In the genomic region with DNA sequence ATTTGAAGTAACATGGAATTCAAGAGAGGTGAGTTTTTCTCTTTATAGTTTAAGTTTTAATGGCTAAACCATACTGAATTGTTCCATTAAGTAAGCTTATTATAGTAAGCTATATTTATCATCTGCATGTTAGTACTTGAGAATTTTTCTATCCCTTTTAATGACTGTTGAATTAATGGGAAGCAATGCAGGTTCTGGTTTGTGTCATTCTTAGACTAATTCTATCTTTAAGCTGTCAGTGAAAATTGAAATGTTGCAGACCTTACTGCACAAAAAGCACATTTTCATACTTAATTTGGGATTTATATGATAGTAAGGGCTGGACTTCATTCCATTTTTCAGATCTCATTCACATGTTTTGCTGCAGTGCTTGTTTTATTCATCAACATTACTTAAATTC, we compare ENCODE assay signal across 15 cellular contexts.
"Had no signal": no experiment of that assay in that cellular context is flagged by ENCODE, and none has a peak within 500 bp of the region (broad histone marks: within the 10 kb centered on the region; RNA-seq: fewer than 3 reads in every experiment).

No MANE protein-coding gene starts in this region.

- H3K4me1 ChIP-seq: body of pancreas, colonic mucosa, esophagus muscularis mucosa, left lung, SJSA1, thyroid gland had no signal

- H3K4me3 ChIP-seq: body of pancreas, colonic mucosa, esophagus muscularis mucosa, left lung, mucosa of descending colon, SJSA1, thyroid gland had no signal

- ATAC-seq: body of pancreas, left lung, mucosa of descending colon, T-cell had no signal

- H3K27me3 ChIP-seq: body of pancreas, colonic mucosa, esophagus muscularis mucosa, left lung, SJSA1, thyroid gland had no signal

- DNase-seq: activated CD4-positive, CD25-positive, alpha-beta regulatory T cell treated with anti-CD3 and anti-CD28 coated beads, Interleukin-2, amount 50 U/mL, for 72 hours; amniotic stem cell; body of pancreas; central memory CD4-positive, alpha-beta T cell; colonic mucosa; hippocampal formation; left lung; mucosa of descending colon; natural killer cell; stimulated activated CD4-positive, alpha-beta T cell treated with anti-CD3 and anti-CD28 coated beads, Interleukin-12 subunit alpha, Interleukin-12 subunit beta, amount 100 ng/mL, for 4 hours; stimulated activated CD4-positive, alpha-beta T cell treated with anti-CD3 and anti-CD28 coated beads, Interleukin-2, amount 100 ng/mL, for 24 hours; T-cell; thyroid gland had no signal

- H3K27me3 Mint-ChIP-seq: T-cell had no signal

- H3K9me3 Mint-ChIP-seq: natural killer cell, T-cell had no signal

- H3K27ac ChIP-seq: body of pancreas, colonic mucosa, esophagus muscularis mucosa, left lung, SJSA1, thyroid gland had no signal

- H3K4me3 Mint-ChIP-seq: natural killer cell, T-cell had no signal
